ENCODE assay signal across 21 cellular contexts in genomic region chr20:43540673-43541060, GRCh38. TPM values are rescaled to one million over a fixed set of nuclear protein-coding genes. Genes with fewer than 3 reads are reported as not detected.
"Had no signal": no experiment of that assay in that cellular context is flagged by ENCODE, and none has a peak within 500 bp of the region (broad histone marks: within the 10 kb centered on the region; RNA-seq: fewer than 3 reads in every experiment).

No MANE protein-coding gene starts in this region.

- DNase-seq: Karpas-422, KG1, MG63, NCI-H1092, NCI-H1105 treated with DMSO at 0.1 percent for 48 hours, NCI-H1417 treated with DMSO at 0.1 percent for 48 hours, NCI-H146, NCI-H1694 treated with DMSO at 0.1 percent for 48 hours, NCI-H1930, NCI-H2081, NCI-H2107, NCI-H2227 treated with DMSO at 0.1 percent for 48 hours, NCI-H446, NCI-H510A, NCI-H524 treated with DMSO at 0.1 percent for 48 hours, NCI-H69, NCI-H774, SHP77 had no signal

- H3K36me3 ChIP-seq: MG63 had no signal

- H3K27me3 ChIP-seq: MG63 had no signal

- ATAC-seq: Panc1 had no signal

- H3K27ac ChIP-seq: RWPE1 had no signal

- H3K4me3 ChIP-seq: MG63 had no signal

RNA-seq across cellular contexts. Expression of gene SGK2, which starts 18.2 kb away (rescaled TPM):
- total RNA-seq: SK-MEL-5 had no signal
